Comparison of ENCODE assay signal across 27 cellular contexts in genomic region chr3:24470277-24470676, GRCh38. TPM values are rescaled to one million over a fixed set of nuclear protein-coding genes. Genes with fewer than 3 reads are reported as not detected.
"Had no signal": no experiment of that assay in that cellular context is flagged by ENCODE, and none has a peak within 500 bp of the region (broad histone marks: within the 10 kb centered on the region; RNA-seq: fewer than 3 reads in every experiment).

No MANE protein-coding gene starts in this region.

- H3K36me3 Mint-ChIP-seq: mesothelial cell of epicardium; naive B cell; natural killer cell treated with Interleukin-12 subunit alpha and Interleukin-12 subunit beta and Interleukin-15 and Interleukin-18, amount 100 ng/mL, for 72 hours had no signal

- H3K4me1 ChIP-seq: left lung, pancreas, transverse colon had no signal

- H3K27ac ChIP-seq: coronary artery, left lung, neutrophil, pancreas, suprapubic skin, transverse colon, vagina had no signal

- DNase-seq: dermis blood vessel endothelial cell; effector memory CD4-positive, alpha-beta T cell; erythroblast; left cardiac atrium; left lung; mesenchymal stem cell; mucosa of descending colon; naive B cell; pancreas; retina; stimulated activated CD4-positive, alpha-beta T cell treated with anti-CD3 and anti-CD28 coated beads, Interleukin-12 subunit alpha, Interleukin-12 subunit beta, amount 100 ng/mL, for 4 hours; stimulated activated CD4-positive, alpha-beta T cell treated with anti-CD3 and anti-CD28 coated beads, Interleukin-1b, Interleukin-23, amount 100 ng/mL, for 48 hours; stimulated activated CD4-positive, alpha-beta T cell treated with anti-CD3 and anti-CD28 coated beads, Interleukin-4, amount 100 ng/mL, for 1 hour; stimulated activated CD8-positive, alpha-beta memory T cell treated with anti-CD3 and anti-CD28 coated beads, Interleukin-4, amount 100 ng/mL, for 48 hours; stimulated activated naive CD4-positive, alpha-beta T cell; stimulated activated naive CD8-positive, alpha-beta T cell treated with anti-CD3 and anti-CD28 coated beads, Interleukin-15, amount 100 ng/mL, for 72 hours; transverse colon had no signal

- H3K27ac Mint-ChIP-seq: mesothelial cell of epicardium; natural killer cell treated with Interleukin-12 subunit alpha and Interleukin-12 subunit beta and Interleukin-15 and Interleukin-18, amount 100 ng/mL, for 72 hours; stimulated activated naive CD8-positive, alpha-beta T cell treated with anti-CD3 and anti-CD28 coated beads, Interleukin-15, amount 100 ng/mL, for 72 hours had no signal

- H3K9me3 ChIP-seq: left lung, mucosa of descending colon, neutrophil, pancreas, suprapubic skin, transverse colon had no signal

- ATAC-seq: left cardiac atrium; left lung; mucosa of descending colon; natural killer cell treated with Interleukin-12 subunit alpha and Interleukin-12 subunit beta and Interleukin-15 and Interleukin-18, amount 100 ng/mL, for 72 hours; pancreas; sciatic nerve; stimulated activated naive CD8-positive, alpha-beta T cell treated with anti-CD3 and anti-CD28 coated beads, Interleukin-15, amount 100 ng/mL, for 72 hours had no signal

- H3K36me3 ChIP-seq: left lung, neutrophil, pancreas, suprapubic skin, transverse colon, vagina had no signal

- H3K4me2 ChIP-seq: smooth muscle cell had no signal

- H3K27me3 Mint-ChIP-seq: natural killer cell treated with Interleukin-12 subunit alpha and Interleukin-12 subunit beta and Interleukin-15 and Interleukin-18, amount 100 ng/mL, for 72 hours; stimulated activated naive CD8-positive, alpha-beta T cell treated with anti-CD3 and anti-CD28 coated beads, Interleukin-15, amount 100 ng/mL, for 72 hours had no signal

- H3K27me3 ChIP-seq: left lung, neutrophil, pancreas, suprapubic skin, transverse colon, vagina had no signal

- H3K4me3 ChIP-seq: coronary artery, left lung, mucosa of descending colon, pancreas, smooth muscle cell, suprapubic skin, transverse colon, vagina had no signal

- H3K4me3 Mint-ChIP-seq: mesothelial cell of epicardium; naive B cell; natural killer cell treated with Interleukin-12 subunit alpha and Interleukin-12 subunit beta and Interleukin-15 and Interleukin-18, amount 100 ng/mL, for 72 hours; neural crest cell; stimulated activated naive CD8-positive, alpha-beta T cell treated with anti-CD3 and anti-CD28 coated beads, Interleukin-15, amount 100 ng/mL, for 72 hours had no signal

- H3K4me1 Mint-ChIP-seq: mesothelial cell of epicardium; naive B cell; neural crest cell; stimulated activated naive CD8-positive, alpha-beta T cell treated with anti-CD3 and anti-CD28 coated beads, Interleukin-15, amount 100 ng/mL, for 72 hours had no signal

RNA-seq across cellular contexts. Expression of gene THRB, which starts 24.4 kb away (rescaled TPM):
- total RNA-seq: endothelial cell of umbilical vein had no signal
